Comparison of ENCODE assay signal across 8 cellular contexts in the genomic region with DNA sequence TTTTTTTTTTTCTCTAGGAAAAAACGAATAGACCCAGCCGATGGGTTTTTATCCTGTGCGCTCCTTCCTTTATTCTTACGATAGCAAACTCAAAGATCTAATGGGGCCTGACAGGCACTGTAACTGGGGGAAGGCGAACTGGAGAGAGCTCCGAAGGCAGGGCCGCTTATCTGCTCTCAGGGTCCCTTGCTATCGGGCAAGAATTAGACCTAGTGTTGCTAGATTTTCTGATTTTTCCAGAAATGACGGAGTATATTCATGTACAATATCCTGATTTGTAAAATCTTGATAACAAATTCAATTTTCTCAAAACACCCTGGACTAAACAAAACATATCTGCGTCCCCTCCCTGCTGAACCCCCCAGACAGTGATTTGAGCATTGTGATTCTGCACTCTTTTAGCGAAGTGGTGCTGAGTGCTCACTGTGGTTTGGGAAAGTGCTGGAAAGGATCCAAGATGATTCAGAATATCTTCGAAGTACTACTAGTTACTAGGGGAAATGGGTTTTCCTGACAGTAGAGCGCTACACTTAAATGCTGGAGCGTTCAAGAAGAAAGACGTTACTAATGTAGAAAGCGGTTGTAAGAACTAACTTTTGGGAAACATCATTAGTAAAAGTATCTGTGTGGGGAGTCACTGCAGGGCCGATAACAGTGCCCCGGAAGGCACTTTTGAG. TPM values are rescaled to one million over a fixed set of nuclear protein-coding genes. Genes with fewer than 3 reads are reported as not detected.
A peak's percentile ranks its signal among the peaks of the same experiment; 100 is the strongest.
DNase-seq lines count a peak whose midpoint lies in the region; ATAC-seq, FAIRE-seq and TF ChIP-seq lines count a peak whose summit lies in the region.

No MANE protein-coding gene starts in this region.

- intact Hi-C loops in pancreas (cut with DNase I) = no loop called here

- H3K9me3 Mint-ChIP-seq in WTC11 (no peaks in the 10 kb centered on the region), glutamatergic neuron (ENCODE audit: unreplicated experiment) (peaks cover 6% of the 10 kb centered on the region)

- no peak overlapping the region for H3K27ac Mint-ChIP-seq in WTC11
- H3K27ac Mint-ChIP-seq in glutamatergic neuron (ENCODE audit: unreplicated experiment) = peak overlapping the region; percentile 30

- H3K27ac ChIP-seq in pancreas = peak overlapping the region; percentile 83 to 92 (median 86)

- H3K27me3 ChIP-seq in pancreas = no peaks in the 10 kb centered on the region

- TF ChIP-seq CTCF in WTC11 (IDR thresholded peaks at IDR 0.05) = no peak
- TF ChIP-seq CTCF in glutamatergic neuron (IDR thresholded peaks at IDR 0.05; ENCODE audit: partially characterized antibody, unreplicated experiment) = no peak
- no peak for TF ChIP-seq CTCF in pancreas (IDR thresholded peaks at IDR 0.05)

- H3K4me3 Mint-ChIP-seq in WTC11 (peak overlapping the region; percentile 85), glutamatergic neuron (ENCODE audit: unreplicated experiment) (peak overlapping the region; percentile 90)

- FAIRE-seq in pancreas (lab: Jason Lieb, UNC) = no peak

- H3K36me3 Mint-ChIP-seq in WTC11 (no peaks in the 10 kb centered on the region), glutamatergic neuron (ENCODE audit: unreplicated experiment) (no peaks in the 10 kb centered on the region)

- ATAC-seq in WTC11 (peak; percentile 25), pancreas (peak in 2 of 4 donors; percentile 20 to 24), HG03432 (IDR thresholded peaks at IDR 0.05; ENCODE audit: unreplicated experiment) (no peak), HG02759 (IDR thresholded peaks at IDR 0.05; ENCODE audit: unreplicated experiment) (no peak)

- peaks cover 30 to 59% (median 39%) of the 10 kb centered on the region in 3 donors for H3K4me1 ChIP-seq in pancreas

- WGBS in pancreas, 2 donors = 26 to 31% methylated on average over 18 of the region's 18 CpGs

- H3K36me3 ChIP-seq in pancreas = no peaks in the 10 kb centered on the region

- CTCF ChIA-PET in WTC11 (lab: Charles Lee) = interaction anchor here (0.5 to 2.2 kb wide), 7 partner anchors 82 to 346 kb away, joined by 3 to 21 read pairs (median 3); no protein-coding TSS in a partner anchor

- peak overlapping the region; percentile 68 to 87 (median 76) for H3K4me3 ChIP-seq in pancreas

- peaks cover 58% of the 10 kb centered on the region for H3K27me3 Mint-ChIP-seq in WTC11 (ENCODE audit: low read depth)
- peaks cover 13% of the 10 kb centered on the region for H3K27me3 Mint-ChIP-seq in glutamatergic neuron (ENCODE audit: unreplicated experiment)

- H3K9me3 ChIP-seq in pancreas = no peaks in the 10 kb centered on the region

- peaks cover 32% of the 10 kb centered on the region for H3K4me1 Mint-ChIP-seq in WTC11
- peaks cover 6% of the 10 kb centered on the region for H3K4me1 Mint-ChIP-seq in glutamatergic neuron (ENCODE audit: low read depth, unreplicated experiment)

- POLR2A ChIA-PET in WTC11 (lab: Charles Lee) = interaction anchor here (0.7 kb wide), 1 partner anchor 245 kb away, joined by 4 read pairs; no protein-coding TSS in a partner anchor

- DNase-seq in NCI-H748 (lab: John Stamatoyannopoulos, UW; ENCODE audit: unreplicated experiment) (peak; percentile 37), NCI-H748 treated with DMSO at 0.1 percent for 48 hours (lab: John Stamatoyannopoulos, UW) (no peak), WTC11 (ENCODE audit: low spot score) (no peak), glutamatergic neuron (no peak), pancreas (no peak), NCI-H1105 (lab: John Stamatoyannopoulos, UW) (no peak)

TF ChIP-seq in WTC11, 78 proteins besides CTCF, POLR2A, EP300 and RAD21 (continues in another document):
- TF ChIP-seq MLX (CRISPR knock-in tag; IDR thresholded peaks at IDR 0.05) (no peak), ELF4 (CRISPR knock-in tag; IDR thresholded peaks at IDR 0.05; ENCODE audit: low read depth) (no peak), FOXK1 (CRISPR knock-in tag; IDR thresholded peaks at IDR 0.05) (no peak), OVOL2 (CRISPR knock-in tag; IDR thresholded peaks at IDR 0.05; ENCODE audit: borderline replicate concordance) (no peak), ZBTB21 (CRISPR knock-in tag; IDR thresholded peaks at IDR 0.05; ENCODE audit: borderline replicate concordance) (no peak)
- TF ChIP-seq, protein P1, sequence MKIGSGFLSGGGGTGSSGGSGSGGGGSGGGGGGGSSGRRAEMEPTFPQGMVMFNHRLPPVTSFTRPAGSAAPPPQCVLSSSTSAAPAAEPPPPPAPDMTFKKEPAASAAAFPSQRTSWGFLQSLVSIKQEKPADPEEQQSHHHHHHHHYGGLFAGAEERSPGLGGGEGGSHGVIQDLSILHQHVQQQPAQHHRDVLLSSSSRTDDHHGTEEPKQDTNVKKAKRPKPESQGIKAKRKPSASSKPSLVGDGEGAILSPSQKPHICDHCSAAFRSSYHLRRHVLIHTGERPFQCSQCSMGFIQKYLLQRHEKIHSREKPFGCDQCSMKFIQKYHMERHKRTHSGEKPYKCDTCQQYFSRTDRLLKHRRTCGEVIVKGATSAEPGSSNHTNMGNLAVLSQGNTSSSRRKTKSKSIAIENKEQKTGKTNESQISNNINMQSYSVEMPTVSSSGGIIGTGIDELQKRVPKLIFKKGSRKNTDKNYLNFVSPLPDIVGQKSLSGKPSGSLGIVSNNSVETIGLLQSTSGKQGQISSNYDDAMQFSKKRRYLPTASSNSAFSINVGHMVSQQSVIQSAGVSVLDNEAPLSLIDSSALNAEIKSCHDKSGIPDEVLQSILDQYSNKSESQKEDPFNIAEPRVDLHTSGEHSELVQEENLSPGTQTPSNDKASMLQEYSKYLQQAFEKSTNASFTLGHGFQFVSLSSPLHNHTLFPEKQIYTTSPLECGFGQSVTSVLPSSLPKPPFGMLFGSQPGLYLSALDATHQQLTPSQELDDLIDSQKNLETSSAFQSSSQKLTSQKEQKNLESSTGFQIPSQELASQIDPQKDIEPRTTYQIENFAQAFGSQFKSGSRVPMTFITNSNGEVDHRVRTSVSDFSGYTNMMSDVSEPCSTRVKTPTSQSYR (CRISPR knock-in tag; IDR thresholded peaks at IDR 0.05) = no peak
- TF ChIP-seq, protein P2, sequence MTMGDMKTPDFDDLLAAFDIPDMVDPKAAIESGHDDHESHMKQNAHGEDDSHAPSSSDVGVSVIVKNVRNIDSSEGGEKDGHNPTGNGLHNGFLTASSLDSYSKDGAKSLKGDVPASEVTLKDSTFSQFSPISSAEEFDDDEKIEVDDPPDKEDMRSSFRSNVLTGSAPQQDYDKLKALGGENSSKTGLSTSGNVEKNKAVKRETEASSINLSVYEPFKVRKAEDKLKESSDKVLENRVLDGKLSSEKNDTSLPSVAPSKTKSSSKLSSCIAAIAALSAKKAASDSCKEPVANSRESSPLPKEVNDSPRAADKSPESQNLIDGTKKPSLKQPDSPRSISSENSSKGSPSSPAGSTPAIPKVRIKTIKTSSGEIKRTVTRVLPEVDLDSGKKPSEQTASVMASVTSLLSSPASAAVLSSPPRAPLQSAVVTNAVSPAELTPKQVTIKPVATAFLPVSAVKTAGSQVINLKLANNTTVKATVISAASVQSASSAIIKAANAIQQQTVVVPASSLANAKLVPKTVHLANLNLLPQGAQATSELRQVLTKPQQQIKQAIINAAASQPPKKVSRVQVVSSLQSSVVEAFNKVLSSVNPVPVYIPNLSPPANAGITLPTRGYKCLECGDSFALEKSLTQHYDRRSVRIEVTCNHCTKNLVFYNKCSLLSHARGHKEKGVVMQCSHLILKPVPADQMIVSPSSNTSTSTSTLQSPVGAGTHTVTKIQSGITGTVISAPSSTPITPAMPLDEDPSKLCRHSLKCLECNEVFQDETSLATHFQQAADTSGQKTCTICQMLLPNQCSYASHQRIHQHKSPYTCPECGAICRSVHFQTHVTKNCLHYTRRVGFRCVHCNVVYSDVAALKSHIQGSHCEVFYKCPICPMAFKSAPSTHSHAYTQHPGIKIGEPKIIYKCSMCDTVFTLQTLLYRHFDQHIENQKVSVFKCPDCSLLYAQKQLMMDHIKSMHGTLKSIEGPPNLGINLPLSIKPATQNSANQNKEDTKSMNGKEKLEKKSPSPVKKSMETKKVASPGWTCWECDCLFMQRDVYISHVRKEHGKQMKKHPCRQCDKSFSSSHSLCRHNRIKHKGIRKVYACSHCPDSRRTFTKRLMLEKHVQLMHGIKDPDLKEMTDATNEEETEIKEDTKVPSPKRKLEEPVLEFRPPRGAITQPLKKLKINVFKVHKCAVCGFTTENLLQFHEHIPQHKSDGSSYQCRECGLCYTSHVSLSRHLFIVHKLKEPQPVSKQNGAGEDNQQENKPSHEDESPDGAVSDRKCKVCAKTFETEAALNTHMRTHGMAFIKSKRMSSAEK (CRISPR knock-in tag; IDR thresholded peaks at IDR 0.05; ENCODE audit: borderline replicate concordance) = no peak

RNA-seq across cellular contexts. Expression of gene STXBP6, which starts 0.7 kb away (rescaled TPM):
- total RNA-seq in WTC11 (2021) (3.2 to 4.2 TPM (median 3.5 TPM) in 3 replicates), glutamatergic neuron (ENCODE audit: unreplicated experiment) (0.49 TPM), pancreas (10 to 100 TPM; 20.7 to 28.5 (median 25.0) TPM)
- polyA plus RNA-seq in pancreas = 10 to 100 TPM in 1 of 2 donors, 1 to 10 TPM in 1; 9.9 to 14.1 TPM
